Comparison of ENCODE assay signal across 27 cellular contexts in genomic region chr2:54947596-54948519, GRCh38.
A peak's percentile ranks its signal among the peaks of the same experiment; 100 is the strongest.
DNase-seq lines count a peak whose midpoint lies in the region; ATAC-seq and TF ChIP-seq lines count a peak whose summit lies in the region.
"Had no signal": no experiment of that assay in that cellular context is flagged by ENCODE, and none has a peak within 500 bp of the region (broad histone marks: within the 10 kb centered on the region; RNA-seq: fewer than 3 reads in every experiment).

No MANE protein-coding gene starts in this region.

- no peaks in the 10 kb centered on the region for H3K4me1 Mint-ChIP-seq in CD4-positive, alpha-beta T cell (ENCODE audit: low read depth)

- H3K27ac Mint-ChIP-seq in CD4-positive, alpha-beta T cell, result no peak overlapping the region
- H3K27ac Mint-ChIP-seq: activated CD4-positive, alpha-beta T cell treated with anti-CD3 and anti-CD28 coated beads, Interleukin-2, amount 10 ng/mL, durations not matched to agents 24 days and 14 days; activated naive CD4-positive, alpha-beta T cell treated with anti-CD3 and anti-CD28 coated beads, Interleukin-2, amount 10 ng/mL, durations not matched to agents 7 days and 5 days; H9; nephron; stimulated activated naive CD8-positive, alpha-beta T cell treated with anti-CD3 and anti-CD28 coated beads, Interleukin-15, amount 100 ng/mL, for 72 hours; type B pancreatic cell had no signal

- H3K36me3 Mint-ChIP-seq in CD4-positive, alpha-beta T cell (ENCODE audit: low read depth), result no peaks in the 10 kb centered on the region
- H3K36me3 Mint-ChIP-seq: activated naive CD4-positive, alpha-beta T cell treated with anti-CD3 and anti-CD28 coated beads, Interleukin-2, amount 10 ng/mL, durations not matched to agents 7 days and 5 days; CD8-positive, alpha-beta memory T cell; type B pancreatic cell had no signal

- no peak overlapping the region for H4K91ac ChIP-seq in neuronal stem cell (ENCODE audit: low read depth, low read length, poor library complexity)

- H3K9me3 Mint-ChIP-seq in CD4-positive, alpha-beta T cell, result no peaks in the 10 kb centered on the region
- H3K9me3 Mint-ChIP-seq: CD8-positive, alpha-beta memory T cell; stimulated activated naive CD8-positive, alpha-beta T cell treated with anti-CD3 and anti-CD28 coated beads, Interleukin-15, amount 100 ng/mL, for 72 hours; type B pancreatic cell had no signal

- H3K27me3 ChIP-seq in dorsolateral prefrontal cortex (no peaks in the 10 kb centered on the region), neuronal stem cell (ENCODE audit: control insufficient read depth in 3 of 3, insufficient read depth in 3 of 3, low read depth in 1 of 3, low read length in 3 of 3) (no peaks in the 10 kb centered on the region)
- no peaks in the 10 kb centered on the region for H3K27me3 ChIP-seq in CD4-positive, alpha-beta T cell (ENCODE audit: control insufficient read depth, insufficient read depth, low read length)
- H3K27me3 ChIP-seq: hepatocyte, left lung had no signal

- no peak overlapping the region for H3K18ac ChIP-seq in neuronal stem cell (ENCODE audit: low read length)

- CTCF ChIA-PET in CD4-positive, alpha-beta T cell (lab: Charles Lee), result no interaction called here

- H3K14ac ChIP-seq in neuronal stem cell (ENCODE audit: low read length), result peak overlapping the region; percentile 28

- H3K9me3 ChIP-seq in neuronal stem cell (replicated peaks in 1 of 2; ENCODE audit: control insufficient read depth in 2 of 2, insufficient read depth in 1 of 2, low read depth in 1 of 2, low read length in 2 of 2), result no peaks in the 10 kb centered on the region
- no peaks in the 10 kb centered on the region for H3K9me3 ChIP-seq in CD4-positive, alpha-beta T cell (ENCODE audit: control insufficient read depth, low read length)
- H3K9me3 ChIP-seq: left lung had no signal

- peak overlapping the region; percentile 66 for H2AFZ ChIP-seq in neuronal stem cell (ENCODE audit: low read length)
- H2AFZ ChIP-seq: hepatocyte had no signal

- no peak overlapping the region for H3K4me3 Mint-ChIP-seq in CD4-positive, alpha-beta T cell
- H3K4me3 Mint-ChIP-seq: activated CD4-positive, alpha-beta T cell treated with anti-CD3 and anti-CD28 coated beads, Interleukin-2, amount 10 ng/mL, durations not matched to agents 24 days and 14 days; activated naive CD4-positive, alpha-beta T cell treated with anti-CD3 and anti-CD28 coated beads, Interleukin-2, amount 10 ng/mL, durations not matched to agents 7 days and 5 days; CD8-positive, alpha-beta memory T cell; H9; nephron; stimulated activated naive CD8-positive, alpha-beta T cell treated with anti-CD3 and anti-CD28 coated beads, Interleukin-15, amount 100 ng/mL, for 72 hours; type B pancreatic cell had no signal

- H2AK5ac ChIP-seq in neuronal stem cell (ENCODE audit: low read depth, low read length), result no peak overlapping the region

- no peak overlapping the region for H3K9ac ChIP-seq in neuronal stem cell (ENCODE audit: low read depth, low read length, poor library complexity)

- H3K4me1 ChIP-seq in neuronal stem cell (ENCODE audit: control insufficient read depth in 2 of 2, insufficient read depth in 1 of 2, low read depth in 1 of 2, low read length in 2 of 2), result peaks cover 17 to 20% of the 10 kb centered on the region in 2 donors
- H3K4me1 ChIP-seq: left lung had no signal

- no peak overlapping the region for H3K4me2 ChIP-seq in neuronal stem cell (ENCODE audit: insufficient read depth, low read length, poor library complexity, severe bottlenecking)
- H3K4me2 ChIP-seq: hepatocyte had no signal

- H2BK5ac ChIP-seq in neuronal stem cell (ENCODE audit: low read length), result no peak overlapping the region

- intact Hi-C loops in dorsolateral prefrontal cortex (cut with DNase I), result loop anchor here (5.0 to 10.0 kb wide), 2 partner anchors 46 to 57 kb away; no protein-coding TSS in a partner anchor
- intact Hi-C loops in CD4-positive, alpha-beta T cell (cut with DNase I, micrococcal nuclease), result no loop called here

- H3K27me3 Mint-ChIP-seq in CD4-positive, alpha-beta T cell, result peaks cover 4% of the 10 kb centered on the region
- H3K27me3 Mint-ChIP-seq: activated CD4-positive, alpha-beta T cell treated with anti-CD3 and anti-CD28 coated beads, Interleukin-2, amount 10 ng/mL, durations not matched to agents 24 days and 14 days; type B pancreatic cell had no signal

- ATAC-seq in HG02588 (IDR thresholded peaks at IDR 0.05; ENCODE audit: unreplicated experiment), result no peak
- no peak for ATAC-seq in CD4-positive, alpha-beta T cell (ENCODE audit: poor library complexity)
- ATAC-seq: left lung; stimulated activated naive CD8-positive, alpha-beta T cell treated with anti-CD3 and anti-CD28 coated beads, Interleukin-15, amount 100 ng/mL, for 72 hours had no signal

- H2BK12ac ChIP-seq in neuronal stem cell (ENCODE audit: low read length), result no peak overlapping the region

- WGBS in neuronal stem cell (ENCODE audit: extremely low coverage in 2 of 2, insufficient read length in 2 of 2, insufficient replicate concordance in 1 of 2), 2 donors, result no CpG with 5 or more reads among the region's 24 CpGs

- H2BK120ac ChIP-seq in neuronal stem cell (ENCODE audit: low read depth, low read length), result no peak overlapping the region

- peak overlapping the region in 58 of 59 donors; percentile 14 to 93 (median 82) for H3K27ac ChIP-seq in dorsolateral prefrontal cortex
- H3K27ac ChIP-seq in neuronal stem cell (replicated peaks; ENCODE audit: low read length), result no peak overlapping the region
- no peak overlapping the region for H3K27ac ChIP-seq in CD4-positive, alpha-beta T cell (ENCODE audit: low read depth, low read length)
- H3K27ac ChIP-seq: epithelial cell of prostate, hepatocyte, HL-60, left lung had no signal

- H3K79me1 ChIP-seq in neuronal stem cell (ENCODE audit: low read depth, low read length), result no peaks in the 10 kb centered on the region

- no peak overlapping the region for H3K4ac ChIP-seq in neuronal stem cell (ENCODE audit: low read length)

- no peak for TF ChIP-seq CTCF in dorsolateral prefrontal cortex (IDR thresholded peaks at IDR 0.05 in 54 of 56, conservative IDR thresholded peaks at IDR 0.05 in 2 of 56; ENCODE audit: low read depth in 1 of 56, partially characterized antibody in 56 of 56)
- no peak for TF ChIP-seq CTCF in CD4-positive, alpha-beta T cell (IDR thresholded peaks at IDR 0.05)

- POLR2A ChIA-PET in CD4-positive, alpha-beta T cell (lab: Charles Lee), result interaction anchor here (0.8 kb wide), 1 partner anchor 90 kb away, joined by 3 read pairs; no protein-coding TSS in a partner anchor

- DNase-seq in Ammon's horn (ENCODE audit: low spot score) (peak; percentile 40), NCI-H82 treated with DMSO at 0.1 percent for 48 hours (lab: John Stamatoyannopoulos, UW; ENCODE audit: unreplicated experiment) (peak; percentile 26), dorsolateral prefrontal cortex (peak in 1 of 10 donors; percentile 24), neuronal stem cell (ENCODE audit: low spot score) (no peak), DMS153 (lab: John Stamatoyannopoulos, UW) (no peak)
- no peak for DNase-seq in activated effector memory CD4-positive, alpha-beta T cell treated with anti-CD3 and anti-CD28 coated beads, Interleukin-2, amount 50 U/mL, for 16 hours
- DNase-seq in CD4-positive, alpha-beta T cell, result no peak
- DNase-seq: 8988T; activated CD4-positive, alpha-beta T cell treated with anti-CD3 and anti-CD28 coated beads, Interleukin-2, amount 10 ng/mL, durations not matched to agents 24 days and 14 days; activated naive CD4-positive, alpha-beta T cell treated with anti-CD3 and anti-CD28 coated beads, Interleukin-2, amount 10 ng/mL, durations not matched to agents 7 days and 5 days; activated T-cell treated with anti-CD3 and anti-CD28 coated beads, Interleukin-2, amount 50 U/mL, for 48 hours; CD8-positive, alpha-beta memory T cell; cerebellar nuclear complex; DMS79; H9; left lung; NCI-H1048; NCI-H2029; NCI-H2227 treated with DMSO at 0.1 percent for 48 hours; NCI-H748 treated with DMSO at 0.1 percent for 48 hours; stimulated activated naive CD8-positive, alpha-beta T cell treated with anti-CD3 and anti-CD28 coated beads, Interleukin-15, amount 100 ng/mL, for 72 hours had no signal

- no peak overlapping the region for H2BK15ac ChIP-seq in neuronal stem cell (ENCODE audit: low read length)

- H3K23ac ChIP-seq in neuronal stem cell (ENCODE audit: low read depth, low read length, poor library complexity), result no peak overlapping the region

- H3K4me3 ChIP-seq in dorsolateral prefrontal cortex (peak overlapping the region in 56 of 59 donors; percentile 4 to 61 (median 38)), neuronal stem cell (ENCODE audit: low read length in 2 of 2) (no peak overlapping the region)
- H3K4me3 ChIP-seq: hepatocyte, left lung had no signal

- no peaks in the 10 kb centered on the region for H3K36me3 ChIP-seq in neuronal stem cell (replicated peaks in 1 of 2; ENCODE audit: control insufficient read depth in 2 of 2, insufficient read depth in 2 of 2, low read length in 2 of 2)
- H3K36me3 ChIP-seq: left lung had no signal

- no peak overlapping the region for H4K8ac ChIP-seq in neuronal stem cell (ENCODE audit: low read depth, low read length)

Comparison
In these comparisons a context has a peak if more than half of its experiments do, and no peak if none do; other contexts are left out.
1. DNase-seq: peak in Ammon's horn (single experiment) and NCI-H82 treated with DMSO at 0.1 percent for 48 hours (single experiment); none in neuronal stem cell (single experiment), activated effector memory CD4-positive, alpha-beta T cell treated with anti-CD3 and anti-CD28 coated beads, Interleukin-2, amount 50 U/mL, for 16 hours (single experiment), DMS153 (single experiment) and CD4-positive, alpha-beta T cell (0 of 10).
2. H3K27ac ChIP-seq: peak in dorsolateral prefrontal cortex (58 of 59); none in neuronal stem cell (single experiment) and CD4-positive, alpha-beta T cell (single experiment).
3. H3K4me3 ChIP-seq: peak in dorsolateral prefrontal cortex (56 of 59); none in neuronal stem cell (0 of 2).
4. intact Hi-C loops: an anchor here in dorsolateral prefrontal cortex (5.0 to 10.0 kb wide); none called in CD4-positive, alpha-beta T cell.